Comparison of ENCODE assay signal across 16 cellular contexts in the genomic region with DNA sequence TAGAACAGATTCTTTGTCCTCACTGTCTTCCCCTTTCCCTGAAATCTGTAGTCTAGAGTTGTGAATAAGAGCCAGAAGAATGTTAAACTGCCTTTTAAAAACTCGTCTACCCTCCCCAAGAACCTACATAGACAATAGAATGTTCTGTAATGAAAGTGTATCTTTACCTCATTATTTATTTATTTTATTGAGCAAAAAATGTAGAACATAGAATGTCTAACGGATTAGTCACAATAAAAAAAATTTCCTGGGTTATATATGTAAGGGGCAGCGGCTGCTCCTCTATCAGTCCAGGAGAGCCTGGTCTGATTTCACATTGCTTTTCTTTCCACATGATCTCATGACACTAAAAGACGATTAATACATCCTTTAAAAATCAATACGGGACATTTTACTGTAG.
DNase-seq lines count a peak whose midpoint lies in the region; ATAC-seq, FAIRE-seq and TF ChIP-seq lines count a peak whose summit lies in the region.
"Had no signal": no experiment of that assay in that cellular context is flagged by ENCODE, and none has a peak within 500 bp of the region (broad histone marks: within the 10 kb centered on the region; RNA-seq: fewer than 3 reads in every experiment).

No MANE protein-coding gene starts in this region.

- in situ Hi-C loops in astrocyte of the cerebellum (cut with HindIII; ENCODE audit: low sequenced_read_pairs), result no loop called here

- WGBS in right lobe of liver (ENCODE audit: insufficient coverage, low coverage, low lambda C conversion rate, missing lambda C conversion rate), result 59% methylated on average over 5 of the region's 5 CpGs

- no peaks in the 10 kb centered on the region for H3K27me3 ChIP-seq in right lobe of liver

- H3K4me1 ChIP-seq in right lobe of liver, result no peaks in the 10 kb centered on the region

- no peak for TF ChIP-seq CTCF in astrocyte of the cerebellum (IDR thresholded peaks at IDR 0.05; ENCODE audit: low read depth, low read length, missing control alignments)
- no peak for TF ChIP-seq CTCF in fibroblast of villous mesenchyme (IDR thresholded peaks at IDR 0.05; ENCODE audit: insufficient read depth, low read depth, low read length)
- TF ChIP-seq CTCF in right lobe of liver (IDR thresholded peaks at IDR 0.05), result no peak

- H3K9me3 ChIP-seq in right lobe of liver, result no peaks in the 10 kb centered on the region

- no peak for TF ChIP-seq POLR2A in right lobe of liver (IDR thresholded peaks at IDR 0.05)

- peak; percentile 47 for DNase-seq in M059J (ENCODE audit: low read depth)
- DNase-seq in astrocyte of the cerebellum (ENCODE audit: low read depth), result peak; percentile 35
- DNase-seq in fibroblast of villous mesenchyme (ENCODE audit: low read depth), result peak; percentile 37
- peak; percentile 79 for DNase-seq in urothelium cell line (ENCODE audit: low spot score)
- no peak for DNase-seq in activated CD4-positive, alpha-beta T cell treated with anti-CD3 and anti-CD28 coated beads for 1 hour
- no peak for DNase-seq in right lobe of liver
- DNase-seq in AG08396 (ENCODE audit: low spot score), result no peak
- DNase-seq: activated effector memory CD4-positive, alpha-beta T cell treated with anti-CD3 and anti-CD28 coated beads, Interleukin-2, amount 50 U/mL, for 16 hours; aorta; CD4-positive, alpha-beta T cell; effector memory CD4-positive, alpha-beta T cell; glutamatergic neuron; KG1; NCI-H2171 treated with DMSO at 0.1 percent for 48 hours; SIG-M5 had no signal

- H3K36me3 ChIP-seq in right lobe of liver, result no peaks in the 10 kb centered on the region

- H3K4me3 ChIP-seq in astrocyte of the cerebellum (ENCODE audit: low read depth, low read length) (peak overlapping the region; percentile 1), fibroblast of villous mesenchyme (ENCODE audit: low read depth, low read length) (no peak overlapping the region), right lobe of liver (no peak overlapping the region)

- intact Hi-C loops in right lobe of liver (cut with DNase I), result no loop called here

- FAIRE-seq in urothelium cell line (lab: Jason Lieb, UNC), result peak; percentile 85
- FAIRE-seq: GM12891 had no signal

- ATAC-seq in right lobe of liver, result no peak

- no peak overlapping the region for H3K27ac ChIP-seq in right lobe of liver

Comparison
In these comparisons a context has a peak if more than half of its experiments do, and no peak if none do; other contexts are left out.
1. DNase-seq: peak in M059J (single experiment), astrocyte of the cerebellum (single experiment), fibroblast of villous mesenchyme (single experiment) and urothelium cell line (single experiment); none in activated CD4-positive, alpha-beta T cell treated with anti-CD3 and anti-CD28 coated beads for 1 hour (single experiment), right lobe of liver (0 of 3) and AG08396 (single experiment).